10 cellular contexts compared by ENCODE assay signal in the genomic region with DNA sequence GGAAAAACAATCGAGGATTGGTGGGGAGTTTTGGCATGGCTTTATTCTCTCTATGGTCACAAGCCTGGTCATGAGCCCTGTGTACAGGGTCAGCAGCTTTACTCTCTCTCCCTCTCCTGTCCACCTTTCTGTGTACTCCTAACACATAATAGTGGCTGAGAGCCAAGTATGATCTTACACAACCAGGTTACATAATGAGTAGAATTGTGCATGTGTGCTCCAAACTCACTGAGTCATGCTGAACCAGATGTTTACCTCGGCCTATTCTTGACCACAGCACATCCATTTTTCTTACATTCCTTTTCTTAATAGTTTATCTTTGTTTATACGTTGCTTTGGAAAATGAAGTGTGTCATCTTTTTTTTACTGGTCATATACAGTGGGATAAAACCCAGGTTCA. TPM values are rescaled to one million over a fixed set of nuclear protein-coding genes. Genes with fewer than 3 reads are reported as not detected.
DNase-seq lines count a peak whose midpoint lies in the region; TF ChIP-seq lines count a peak whose summit lies in the region.
"Had no signal": no experiment of that assay in that cellular context is flagged by ENCODE, and none has a peak within 500 bp of the region (broad histone marks: within the 10 kb centered on the region; RNA-seq: fewer than 3 reads in every experiment).

No MANE protein-coding gene starts in this region.

- CTCF ChIA-PET in HEK293 (lab: Yijun Ruan, JAX), result interaction anchor here (0.7 kb wide), 1 partner anchor 44 kb away, joined by 3 read pairs; no protein-coding TSS in a partner anchor

- no peak overlapping the region for H3K4me3 ChIP-seq in HEK293 (ENCODE audit: low read depth, low read length)
- H3K4me3 ChIP-seq in adipocyte (ENCODE audit: low read length), result peak overlapping the region; percentile 48
- H3K4me3 ChIP-seq in hepatocyte, result no peak overlapping the region

- 91% methylated on average over 3 of the region's 3 CpGs for WGBS in hepatocyte (ENCODE audit: low lambda C conversion rate, missing lambda C conversion rate)

- no peaks in the 10 kb centered on the region; the same call in none of the 2 replicates for H3K9me3 ChIP-seq in HEK293 (ENCODE audit: control insufficient read depth, insufficient read depth, low read depth, low read length)
- peaks cover 84% of the 10 kb centered on the region for H3K9me3 ChIP-seq in adipocyte (ENCODE audit: control insufficient read depth, low read length)
- peaks cover 64% of the 10 kb centered on the region for H3K9me3 ChIP-seq in hepatocyte (ENCODE audit: low read depth)

- H3K9me2 ChIP-seq in hepatocyte (replicated peaks; ENCODE audit: insufficient read depth), result no peaks in the 10 kb centered on the region

- H3K36me3 ChIP-seq in HEK293 (ENCODE audit: control insufficient read depth in 2 of 2, insufficient read depth in 1 of 2, low read length in 2 of 2) (no peaks in the 10 kb centered on the region; a peak in 1 of 3 replicates), adipocyte (ENCODE audit: control insufficient read depth, insufficient read depth, low read length, severe bottlenecking) (peaks cover 35% of the 10 kb centered on the region), hepatocyte (replicated peaks; ENCODE audit: insufficient read depth, low read depth) (no peaks in the 10 kb centered on the region)

- peaks cover 6% of the 10 kb centered on the region for H3K79me2 ChIP-seq in hepatocyte

- H3K27ac ChIP-seq in HEK293 (ENCODE audit: extremely low read depth, low read depth, low read length), result no peak overlapping the region
- no peak overlapping the region for H3K27ac ChIP-seq in hepatocyte

- H2AFZ ChIP-seq in hepatocyte, result no peak overlapping the region

- no peaks in the 10 kb centered on the region for H3K27me3 ChIP-seq in adipocyte (replicated peaks; ENCODE audit: control insufficient read depth, insufficient read depth, low read length)
- no peaks in the 10 kb centered on the region for H3K27me3 ChIP-seq in hepatocyte

- no peak overlapping the region for H3K9ac ChIP-seq in adipocyte (ENCODE audit: low read length)

- TF ChIP-seq CTCF in HEK293 (tag by site-specific recombination; IDR thresholded peaks at IDR 0.05) (no peak), hepatocyte (IDR thresholded peaks at IDR 0.05; ENCODE audit: poor library complexity) (no peak)

- POLR2A ChIA-PET in HEK293 (lab: Yijun Ruan, JAX), result interaction anchor here (0.6 kb wide), 1 partner anchor 107 kb away, joined by 3 read pairs; no protein-coding TSS in a partner anchor

- no peaks in the 10 kb centered on the region for H3K4me1 ChIP-seq in HEK293 (ENCODE audit: control insufficient read depth, insufficient read depth, low read length)
- H3K4me1 ChIP-seq in adipocyte (ENCODE audit: control insufficient read depth, insufficient read depth, low read length), result no peaks in the 10 kb centered on the region
- no peaks in the 10 kb centered on the region for H3K4me1 ChIP-seq in hepatocyte (ENCODE audit: insufficient read depth)

- H4K20me1 ChIP-seq in hepatocyte (ENCODE audit: insufficient read depth, poor library complexity, severe bottlenecking), result no peaks in the 10 kb centered on the region

- no peak overlapping the region for H3K4me2 ChIP-seq in hepatocyte

- peak; percentile 3 for DNase-seq in AG08395 (ENCODE audit: low spot score)
- DNase-seq in adipocyte (ENCODE audit: low read depth), result no peak
- peak; percentile 45 for DNase-seq in hepatocyte (ENCODE audit: low spot score)
- no peak for DNase-seq in NOMO-1 (lab: John Stamatoyannopoulos, UW; ENCODE audit: unreplicated experiment in 2 of 2)
- DNase-seq in medulla oblongata (ENCODE audit: extremely low spot score), result no peak
- no peak for DNase-seq in cerebellar cortex (ENCODE audit: low spot score)
- no peak for DNase-seq in stimulated activated CD4-positive, alpha-beta T cell treated with anti-CD3 and anti-CD28 coated beads, Interleukin-1b, Interleukin-23, amount 100 ng/mL, for 48 hours
- DNase-seq: activated T-cell treated with anti-CD3 and anti-CD28 coated beads, Interleukin-2, amount 50 U/mL, for 24 hours; cerebellar nuclear complex had no signal

TF ChIP-seq in HEK293, 187 proteins besides CTCF, POLR2A, EP300 and RAD21:
- TF ChIP-seq ZFP3 (tag by site-specific recombination; IDR thresholded peaks at IDR 0.05; ENCODE audit: low read depth), result no peak
- TF ChIP-seq, protein P1, sequence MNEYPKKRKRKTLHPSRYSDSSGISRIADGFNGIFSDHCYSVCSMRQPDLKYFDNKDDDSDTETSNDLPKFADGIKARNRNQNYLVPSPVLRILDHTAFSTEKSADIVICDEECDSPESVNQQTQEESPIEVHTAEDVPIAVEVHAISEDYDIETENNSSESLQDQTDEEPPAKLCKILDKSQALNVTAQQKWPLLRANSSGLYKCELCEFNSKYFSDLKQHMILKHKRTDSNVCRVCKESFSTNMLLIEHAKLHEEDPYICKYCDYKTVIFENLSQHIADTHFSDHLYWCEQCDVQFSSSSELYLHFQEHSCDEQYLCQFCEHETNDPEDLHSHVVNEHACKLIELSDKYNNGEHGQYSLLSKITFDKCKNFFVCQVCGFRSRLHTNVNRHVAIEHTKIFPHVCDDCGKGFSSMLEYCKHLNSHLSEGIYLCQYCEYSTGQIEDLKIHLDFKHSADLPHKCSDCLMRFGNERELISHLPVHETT (tag by site-specific recombination; IDR thresholded peaks at IDR 0.05), result no peak
- TF ChIP-seq ZNF184 (tag by site-specific recombination; IDR thresholded peaks at IDR 0.05), result 0 out of 2 replicates have a peak, but pooled peaks have one; percentile 20

RNA-seq across cellular contexts. Expression of a gene that starts 53.1 kb away (rescaled TPM):
- 30.1 and 33.8 TPM in 2 replicates for total RNA-seq in hepatocyte
- polyA plus RNA-seq in hepatocyte, result 8.5 and 9.3 TPM in 2 replicates

Comparison
In these comparisons a context has a peak if more than half of its experiments do, and no peak if none do; other contexts are left out.
1. DNase-seq: peak in AG08395 (single experiment) and hepatocyte (single experiment); none in adipocyte (single experiment), NOMO-1 (0 of 2), medulla oblongata (single experiment), cerebellar cortex (single experiment) and stimulated activated CD4-positive, alpha-beta T cell treated with anti-CD3 and anti-CD28 coated beads, Interleukin-1b, Interleukin-23, amount 100 ng/mL, for 48 hours (single experiment).